1 cellular context compared by ENCODE assay signal in the genomic region with DNA sequence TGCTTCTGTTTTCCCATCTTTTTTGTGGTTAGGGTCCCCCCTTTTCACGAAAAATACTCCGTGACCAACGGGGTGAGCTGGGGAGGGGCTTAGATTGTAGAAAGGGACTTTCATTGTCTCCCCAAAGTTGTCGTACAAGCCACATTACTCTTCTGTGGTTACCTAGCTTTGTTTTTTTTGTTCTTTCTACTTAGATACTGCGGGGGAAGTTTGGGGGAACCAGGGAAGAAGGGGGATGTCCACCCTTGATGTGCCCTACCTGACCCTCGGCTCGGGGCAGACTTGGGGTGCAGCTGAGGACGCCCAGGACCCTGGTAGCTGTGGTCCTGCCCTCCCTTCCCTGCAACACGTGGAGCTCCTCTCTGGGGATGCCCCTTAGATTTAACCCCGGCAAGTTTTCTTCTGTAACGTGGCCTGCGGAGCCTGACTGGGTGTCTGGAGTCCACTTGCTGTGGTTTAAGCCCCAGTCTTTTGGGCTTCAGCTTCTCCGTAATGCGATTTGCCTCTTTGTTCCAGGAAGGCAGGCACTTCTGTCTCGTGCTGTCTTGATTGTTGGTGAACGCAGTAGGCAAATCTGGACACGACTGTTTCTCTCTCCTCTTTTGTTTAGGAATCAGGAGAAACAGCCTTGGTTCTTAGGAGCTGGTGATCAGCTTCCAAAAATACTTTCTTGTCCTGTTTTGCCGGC.
A peak's percentile ranks its signal among the peaks of the same experiment; 100 is the strongest.
TF ChIP-seq lines count a peak whose summit lies in the region.

No MANE protein-coding gene starts in this region.

TF ChIP-seq in HepG2, 621 proteins besides CTCF, POLR2A, EP300 and RAD21 (continued from another document and continues in another):
- TF ChIP-seq, protein P1, sequence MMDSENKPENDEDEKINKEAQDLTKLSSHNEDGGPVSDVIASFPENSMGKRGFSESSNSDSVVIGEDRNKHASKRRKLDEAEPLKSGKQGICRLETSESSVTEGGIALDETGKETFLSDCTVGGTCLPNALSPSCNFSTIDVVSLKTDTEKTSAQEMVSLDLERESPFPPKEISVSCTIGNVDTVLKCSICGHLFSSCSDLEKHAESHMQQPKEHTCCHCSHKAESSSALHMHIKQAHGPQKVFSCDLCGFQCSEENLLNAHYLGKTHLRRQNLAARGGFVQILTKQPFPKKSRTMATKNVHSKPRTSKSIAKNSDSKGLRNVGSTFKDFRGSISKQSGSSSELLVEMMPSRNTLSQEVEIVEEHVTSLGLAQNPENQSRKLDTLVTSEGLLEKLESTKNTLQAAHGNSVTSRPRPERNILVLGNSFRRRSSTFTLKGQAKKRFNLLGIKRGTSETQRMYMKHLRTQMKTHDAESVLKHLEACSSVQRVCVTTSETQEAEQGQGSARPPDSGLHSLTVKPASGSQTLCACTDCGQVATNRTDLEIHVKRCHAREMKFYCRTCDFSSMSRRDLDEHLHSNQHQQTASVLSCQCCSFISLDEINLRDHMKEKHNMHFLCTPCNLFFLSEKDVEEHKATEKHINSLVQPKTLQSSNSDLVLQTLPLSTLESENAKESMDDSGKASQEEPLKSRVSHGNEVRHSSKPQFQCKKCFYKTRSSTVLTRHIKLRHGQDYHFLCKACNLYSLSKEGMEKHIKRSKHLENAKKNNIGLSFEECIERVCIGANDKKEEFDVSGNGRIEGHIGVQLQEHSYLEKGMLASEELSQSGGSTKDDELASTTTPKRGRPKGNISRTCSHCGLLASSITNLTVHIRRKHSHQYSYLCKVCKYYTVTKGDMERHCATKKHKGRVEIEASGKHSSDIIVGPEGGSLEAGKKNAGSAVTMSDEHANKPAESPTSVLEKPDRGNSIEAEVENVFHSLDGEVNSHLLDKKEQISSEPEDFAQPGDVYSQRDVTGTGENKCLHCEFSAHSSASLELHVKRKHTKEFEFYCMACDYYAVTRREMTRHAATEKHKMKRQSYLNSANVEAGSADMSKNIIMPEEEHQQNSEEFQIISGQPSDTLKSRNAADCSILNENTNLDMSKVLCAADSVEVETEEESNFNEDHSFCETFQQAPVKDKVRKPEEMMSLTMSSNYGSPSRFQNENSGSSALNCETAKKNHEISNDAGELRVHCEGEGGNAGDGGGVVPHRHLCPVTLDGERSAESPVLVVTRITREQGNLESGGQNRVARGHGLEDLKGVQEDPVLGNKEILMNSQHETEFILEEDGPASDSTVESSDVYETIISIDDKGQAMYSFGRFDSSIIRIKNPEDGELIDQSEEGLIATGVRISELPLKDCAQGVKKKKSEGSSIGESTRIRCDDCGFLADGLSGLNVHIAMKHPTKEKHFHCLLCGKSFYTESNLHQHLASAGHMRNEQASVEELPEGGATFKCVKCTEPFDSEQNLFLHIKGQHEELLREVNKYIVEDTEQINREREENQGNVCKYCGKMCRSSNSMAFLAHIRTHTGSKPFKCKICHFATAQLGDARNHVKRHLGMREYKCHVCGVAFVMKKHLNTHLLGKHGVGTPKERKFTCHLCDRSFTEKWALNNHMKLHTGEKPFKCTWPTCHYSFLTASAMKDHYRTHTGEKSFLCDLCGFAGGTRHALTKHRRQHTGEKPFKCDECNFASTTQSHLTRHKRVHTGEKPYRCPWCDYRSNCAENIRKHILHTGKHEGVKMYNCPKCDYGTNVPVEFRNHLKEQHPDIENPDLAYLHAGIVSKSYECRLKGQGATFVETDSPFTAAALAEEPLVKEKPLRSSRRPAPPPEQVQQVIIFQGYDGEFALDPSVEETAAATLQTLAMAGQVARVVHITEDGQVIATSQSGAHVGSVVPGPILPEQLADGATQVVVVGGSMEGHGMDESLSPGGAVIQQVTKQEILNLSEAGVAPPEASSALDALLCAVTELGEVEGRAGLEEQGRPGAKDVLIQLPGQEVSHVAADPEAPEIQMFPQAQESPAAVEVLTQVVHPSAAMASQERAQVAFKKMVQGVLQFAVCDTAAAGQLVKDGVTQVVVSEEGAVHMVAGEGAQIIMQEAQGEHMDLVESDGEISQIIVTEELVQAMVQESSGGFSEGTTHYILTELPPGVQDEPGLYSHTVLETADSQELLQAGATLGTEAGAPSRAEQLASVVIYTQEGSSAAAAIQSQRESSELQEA (CRISPR knock-in tag; IDR thresholded peaks at IDR 0.05; ENCODE audit: not compliant biosample characterization): peak; percentile 12
- peak; percentile 29; the same call in 1 of the 2 replicates for TF ChIP-seq KAT8 (CRISPR knock-in tag; IDR thresholded peaks at IDR 0.05)
- peak; percentile 43 for TF ChIP-seq SRSF1 (optimal IDR thresholded peaks at IDR 0.05; ENCODE audit: low read depth, low read length)
- 0 out of 2 replicates have a peak, but pooled peaks have one; percentile 28 for TF ChIP-seq ZNF337 (CRISPR knock-in tag; IDR thresholded peaks at IDR 0.05; ENCODE audit: borderline replicate concordance, low read depth)
- peak; percentile 81 for TF ChIP-seq SAP130 (CRISPR knock-in tag; IDR thresholded peaks at IDR 0.05; ENCODE audit: low read depth)
- no peak for TF ChIP-seq TOPORS (CRISPR knock-in tag; IDR thresholded peaks at IDR 0.05)
- TF ChIP-seq, protein P2, sequence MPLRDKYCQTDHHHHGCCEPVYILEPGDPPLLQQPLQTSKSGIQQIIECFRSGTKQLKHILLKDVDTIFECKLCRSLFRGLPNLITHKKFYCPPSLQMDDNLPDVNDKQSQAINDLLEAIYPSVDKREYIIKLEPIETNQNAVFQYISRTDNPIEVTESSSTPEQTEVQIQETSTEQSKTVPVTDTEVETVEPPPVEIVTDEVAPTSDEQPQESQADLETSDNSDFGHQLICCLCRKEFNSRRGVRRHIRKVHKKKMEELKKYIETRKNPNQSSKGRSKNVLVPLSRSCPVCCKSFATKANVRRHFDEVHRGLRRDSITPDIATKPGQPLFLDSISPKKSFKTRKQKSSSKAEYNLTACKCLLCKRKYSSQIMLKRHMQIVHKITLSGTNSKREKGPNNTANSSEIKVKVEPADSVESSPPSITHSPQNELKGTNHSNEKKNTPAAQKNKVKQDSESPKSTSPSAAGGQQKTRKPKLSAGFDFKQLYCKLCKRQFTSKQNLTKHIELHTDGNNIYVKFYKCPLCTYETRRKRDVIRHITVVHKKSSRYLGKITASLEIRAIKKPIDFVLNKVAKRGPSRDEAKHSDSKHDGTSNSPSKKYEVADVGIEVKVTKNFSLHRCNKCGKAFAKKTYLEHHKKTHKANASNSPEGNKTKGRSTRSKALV (CRISPR knock-in tag; IDR thresholded peaks at IDR 0.05): 0 out of 2 replicates have a peak, but pooled peaks have one; percentile 30
- no peak for TF ChIP-seq ZNF7 (CRISPR knock-in tag; IDR thresholded peaks at IDR 0.05)
- peak; percentile 83 for TF ChIP-seq ZNF598 (CRISPR knock-in tag; IDR thresholded peaks at IDR 0.05; ENCODE audit: borderline replicate concordance)
- peak; percentile 85 for TF ChIP-seq DMAP1 (CRISPR knock-in tag; IDR thresholded peaks at IDR 0.05)
- TF ChIP-seq, protein P3, sequence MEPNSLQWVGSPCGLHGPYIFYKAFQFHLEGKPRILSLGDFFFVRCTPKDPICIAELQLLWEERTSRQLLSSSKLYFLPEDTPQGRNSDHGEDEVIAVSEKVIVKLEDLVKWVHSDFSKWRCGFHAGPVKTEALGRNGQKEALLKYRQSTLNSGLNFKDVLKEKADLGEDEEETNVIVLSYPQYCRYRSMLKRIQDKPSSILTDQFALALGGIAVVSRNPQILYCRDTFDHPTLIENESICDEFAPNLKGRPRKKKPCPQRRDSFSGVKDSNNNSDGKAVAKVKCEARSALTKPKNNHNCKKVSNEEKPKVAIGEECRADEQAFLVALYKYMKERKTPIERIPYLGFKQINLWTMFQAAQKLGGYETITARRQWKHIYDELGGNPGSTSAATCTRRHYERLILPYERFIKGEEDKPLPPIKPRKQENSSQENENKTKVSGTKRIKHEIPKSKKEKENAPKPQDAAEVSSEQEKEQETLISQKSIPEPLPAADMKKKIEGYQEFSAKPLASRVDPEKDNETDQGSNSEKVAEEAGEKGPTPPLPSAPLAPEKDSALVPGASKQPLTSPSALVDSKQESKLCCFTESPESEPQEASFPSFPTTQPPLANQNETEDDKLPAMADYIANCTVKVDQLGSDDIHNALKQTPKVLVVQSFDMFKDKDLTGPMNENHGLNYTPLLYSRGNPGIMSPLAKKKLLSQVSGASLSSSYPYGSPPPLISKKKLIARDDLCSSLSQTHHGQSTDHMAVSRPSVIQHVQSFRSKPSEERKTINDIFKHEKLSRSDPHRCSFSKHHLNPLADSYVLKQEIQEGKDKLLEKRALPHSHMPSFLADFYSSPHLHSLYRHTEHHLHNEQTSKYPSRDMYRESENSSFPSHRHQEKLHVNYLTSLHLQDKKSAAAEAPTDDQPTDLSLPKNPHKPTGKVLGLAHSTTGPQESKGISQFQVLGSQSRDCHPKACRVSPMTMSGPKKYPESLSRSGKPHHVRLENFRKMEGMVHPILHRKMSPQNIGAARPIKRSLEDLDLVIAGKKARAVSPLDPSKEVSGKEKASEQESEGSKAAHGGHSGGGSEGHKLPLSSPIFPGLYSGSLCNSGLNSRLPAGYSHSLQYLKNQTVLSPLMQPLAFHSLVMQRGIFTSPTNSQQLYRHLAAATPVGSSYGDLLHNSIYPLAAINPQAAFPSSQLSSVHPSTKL (CRISPR knock-in tag; IDR thresholded peaks at IDR 0.05): peak; percentile 45; the same call in 1 of the 2 replicates
- TF ChIP-seq, protein P4, sequence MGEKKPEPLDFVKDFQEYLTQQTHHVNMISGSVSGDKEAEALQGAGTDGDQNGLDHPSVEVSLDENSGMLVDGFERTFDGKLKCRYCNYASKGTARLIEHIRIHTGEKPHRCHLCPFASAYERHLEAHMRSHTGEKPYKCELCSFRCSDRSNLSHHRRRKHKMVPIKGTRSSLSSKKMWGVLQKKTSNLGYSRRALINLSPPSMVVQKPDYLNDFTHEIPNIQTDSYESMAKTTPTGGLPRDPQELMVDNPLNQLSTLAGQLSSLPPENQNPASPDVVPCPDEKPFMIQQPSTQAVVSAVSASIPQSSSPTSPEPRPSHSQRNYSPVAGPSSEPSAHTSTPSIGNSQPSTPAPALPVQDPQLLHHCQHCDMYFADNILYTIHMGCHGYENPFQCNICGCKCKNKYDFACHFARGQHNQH (CRISPR knock-in tag; IDR thresholded peaks at IDR 0.05): peak; percentile 44
- TF ChIP-seq HNRNPK (IDR thresholded peaks at IDR 0.05; ENCODE audit: low read depth, low read length, poor library complexity, severe bottlenecking): no peak
- no peak for TF ChIP-seq KLF13 (CRISPR knock-in tag; IDR thresholded peaks at IDR 0.05)
- TF ChIP-seq RXRA (CRISPR knock-in tag; IDR thresholded peaks at IDR 0.05): peak; percentile 35; the same call in 1 of the 2 replicates
- peak; percentile 54; the same call in 1 of the 2 replicates for TF ChIP-seq ZNF317 (CRISPR knock-in tag; IDR thresholded peaks at IDR 0.05)
- TF ChIP-seq, protein P5, sequence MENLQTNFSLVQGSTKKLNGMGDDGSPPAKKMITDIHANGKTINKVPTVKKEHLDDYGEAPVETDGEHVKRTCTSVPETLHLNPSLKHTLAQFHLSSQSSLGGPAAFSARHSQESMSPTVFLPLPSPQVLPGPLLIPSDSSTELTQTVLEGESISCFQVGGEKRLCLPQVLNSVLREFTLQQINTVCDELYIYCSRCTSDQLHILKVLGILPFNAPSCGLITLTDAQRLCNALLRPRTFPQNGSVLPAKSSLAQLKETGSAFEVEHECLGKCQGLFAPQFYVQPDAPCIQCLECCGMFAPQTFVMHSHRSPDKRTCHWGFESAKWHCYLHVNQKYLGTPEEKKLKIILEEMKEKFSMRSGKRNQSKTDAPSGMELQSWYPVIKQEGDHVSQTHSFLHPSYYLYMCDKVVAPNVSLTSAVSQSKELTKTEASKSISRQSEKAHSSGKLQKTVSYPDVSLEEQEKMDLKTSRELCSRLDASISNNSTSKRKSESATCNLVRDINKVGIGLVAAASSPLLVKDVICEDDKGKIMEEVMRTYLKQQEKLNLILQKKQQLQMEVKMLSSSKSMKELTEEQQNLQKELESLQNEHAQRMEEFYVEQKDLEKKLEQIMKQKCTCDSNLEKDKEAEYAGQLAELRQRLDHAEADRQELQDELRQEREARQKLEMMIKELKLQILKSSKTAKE (CRISPR knock-in tag; IDR thresholded peaks at IDR 0.05; ENCODE audit: borderline replicate concordance): no peak
- TF ChIP-seq, protein P6, sequence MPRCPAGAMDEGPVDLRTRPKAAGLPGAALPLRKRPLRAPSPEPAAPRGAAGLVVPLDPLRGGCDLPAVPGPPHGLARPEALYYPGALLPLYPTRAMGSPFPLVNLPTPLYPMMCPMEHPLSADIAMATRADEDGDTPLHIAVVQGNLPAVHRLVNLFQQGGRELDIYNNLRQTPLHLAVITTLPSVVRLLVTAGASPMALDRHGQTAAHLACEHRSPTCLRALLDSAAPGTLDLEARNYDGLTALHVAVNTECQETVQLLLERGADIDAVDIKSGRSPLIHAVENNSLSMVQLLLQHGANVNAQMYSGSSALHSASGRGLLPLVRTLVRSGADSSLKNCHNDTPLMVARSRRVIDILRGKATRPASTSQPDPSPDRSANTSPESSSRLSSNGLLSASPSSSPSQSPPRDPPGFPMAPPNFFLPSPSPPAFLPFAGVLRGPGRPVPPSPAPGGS (CRISPR knock-in tag; IDR thresholded peaks at IDR 0.05): 0 out of 2 replicates have a peak, but pooled peaks have one; percentile 44
- TF ChIP-seq ZNF644 (CRISPR knock-in tag; IDR thresholded peaks at IDR 0.05; ENCODE audit: low read depth): peak; percentile 44; the same call in 1 of the 2 replicates
- no peak for TF ChIP-seq ZFP36 (IDR thresholded peaks at IDR 0.05; ENCODE audit: borderline replicate concordance, low read depth, low read length, partially characterized antibody)
- TF ChIP-seq RAD51 (IDR thresholded peaks at IDR 0.05; ENCODE audit: borderline replicate concordance): no peak
- peak; percentile 79 for TF ChIP-seq KDM5B (CRISPR knock-in tag; IDR thresholded peaks at IDR 0.05; ENCODE audit: borderline replicate concordance)
- peak; percentile 63; the same call in 1 of the 2 replicates for TF ChIP-seq NFKB2 (CRISPR knock-in tag; IDR thresholded peaks at IDR 0.05; ENCODE audit: borderline replicate concordance)
- TF ChIP-seq ZNF605 (CRISPR knock-in tag; IDR thresholded peaks at IDR 0.05): peak; percentile 71
- no peak; the same call in 1 of the 2 replicates for TF ChIP-seq POLR2G (IDR thresholded peaks at IDR 0.05; ENCODE audit: low read depth, low read length)
- TF ChIP-seq ZNF33A (CRISPR knock-in tag; IDR thresholded peaks at IDR 0.05; ENCODE audit: borderline replicate concordance): no peak
- TF ChIP-seq ETV5 (CRISPR knock-in tag; IDR thresholded peaks at IDR 0.05; ENCODE audit: borderline replicate concordance): 0 out of 2 replicates have a peak, but pooled peaks have one; percentile 16
- TF ChIP-seq, protein P7, sequence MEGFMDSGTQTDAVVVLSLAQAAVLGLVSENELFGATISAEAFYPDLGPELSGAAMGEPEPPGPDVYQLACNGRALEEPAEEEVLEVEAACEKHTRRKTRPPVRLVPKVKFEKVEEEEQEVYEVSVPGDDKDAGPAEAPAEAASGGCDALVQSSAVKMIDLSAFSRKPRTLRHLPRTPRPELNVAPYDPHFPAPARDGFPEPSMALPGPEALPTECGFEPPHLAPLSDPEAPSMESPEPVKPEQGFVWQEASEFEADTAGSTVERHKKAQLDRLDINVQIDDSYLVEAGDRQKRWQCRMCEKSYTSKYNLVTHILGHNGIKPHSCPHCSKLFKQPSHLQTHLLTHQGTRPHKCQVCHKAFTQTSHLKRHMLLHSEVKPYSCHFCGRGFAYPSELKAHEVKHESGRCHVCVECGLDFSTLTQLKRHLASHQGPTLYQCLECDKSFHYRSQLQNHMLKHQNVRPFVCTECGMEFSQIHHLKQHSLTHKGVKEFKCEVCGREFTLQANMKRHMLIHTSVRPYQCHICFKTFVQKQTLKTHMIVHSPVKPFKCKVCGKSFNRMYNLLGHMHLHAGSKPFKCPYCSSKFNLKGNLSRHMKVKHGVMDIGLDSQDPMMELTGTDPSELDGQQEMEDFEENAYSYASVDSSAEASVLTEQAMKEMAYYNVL (CRISPR knock-in tag; IDR thresholded peaks at IDR 0.05; ENCODE audit: borderline replicate concordance): peak; percentile 67; the same call in 1 of the 2 replicates
- no peak for TF ChIP-seq TAF15 (IDR thresholded peaks at IDR 0.05; ENCODE audit: low read depth, low read length, poor library complexity, severe bottlenecking)
- TF ChIP-seq TBP (CRISPR knock-in tag; IDR thresholded peaks at IDR 0.05): no peak; the same call in 1 of the 2 replicates
- no peak for TF ChIP-seq ZNF550 (CRISPR knock-in tag; IDR thresholded peaks at IDR 0.05; ENCODE audit: borderline replicate concordance)
- no peak for TF ChIP-seq TCF12 (IDR thresholded peaks at IDR 0.05)
- TF ChIP-seq TCF12 (CRISPR knock-in tag; IDR thresholded peaks at IDR 0.05): 0 out of 2 replicates have a peak, but pooled peaks have one; percentile 42
- TF ChIP-seq ZNF12 (CRISPR knock-in tag; IDR thresholded peaks at IDR 0.05): no peak
